Comparison of ENCODE assay signal across 16 cellular contexts in the genomic region with DNA sequence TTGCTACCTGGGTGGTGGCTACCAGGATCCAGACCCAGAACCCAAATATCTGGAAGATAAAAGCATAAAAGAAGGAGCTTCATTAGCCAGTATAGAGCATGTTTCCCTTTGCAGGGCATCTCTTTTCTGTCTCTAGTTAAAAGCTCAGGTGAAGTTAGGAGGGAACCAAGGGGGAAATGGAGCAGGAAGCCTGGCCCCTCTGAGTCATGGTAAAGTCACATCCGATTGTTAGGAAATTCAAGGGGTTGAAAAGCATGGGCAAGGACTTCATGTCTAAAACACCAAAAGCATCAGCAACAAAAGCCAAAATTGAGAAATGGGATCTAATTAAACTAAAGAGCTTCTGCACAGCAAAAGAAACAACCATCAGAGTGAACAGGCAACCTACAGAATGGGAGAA.
"Had no signal": no experiment of that assay in that cellular context is flagged by ENCODE, and none has a peak within 500 bp of the region (broad histone marks: within the 10 kb centered on the region; RNA-seq: fewer than 3 reads in every experiment).

No MANE protein-coding gene starts in this region.

- H3K4me1 ChIP-seq: ascending aorta, esophagus squamous epithelium, thyroid gland had no signal

- H3K27ac ChIP-seq: ascending aorta, cardiac muscle cell, thyroid gland had no signal

- H3K9me3 ChIP-seq: ascending aorta, thyroid gland had no signal

- H3K4me3 ChIP-seq: ascending aorta, cardiac muscle cell, esophagus squamous epithelium, thyroid gland had no signal

- H3K36me3 ChIP-seq: ascending aorta, cardiac muscle cell, esophagus squamous epithelium, thyroid gland had no signal

- DNase-seq: activated CD4-positive, alpha-beta T cell treated with anti-CD3 and anti-CD28 coated beads, Interleukin-2, amount 50 U/mL, for 48 hours; activated CD4-positive, CD25-positive, alpha-beta regulatory T cell treated with anti-CD3 and anti-CD28 coated beads, Interleukin-2, amount 50 U/mL, for 72 hours; activated naive CD4-positive, alpha-beta T cell treated with anti-CD3 and anti-CD28 coated beads, Interleukin-2, amount 10 ng/mL, durations not matched to agents 7 days and 5 days; activated T-cell treated with anti-CD3 and anti-CD28 coated beads, Interleukin-2, amount 50 U/mL, for 1 hour; esophagus squamous epithelium; foreskin fibroblast; left ventricle myocardium superior; mesendoderm; posterior cingulate gyrus; retina; stimulated activated CD4-positive, alpha-beta T cell treated with anti-CD3 and anti-CD28 coated beads, Interleukin-12 subunit alpha, Interleukin-12 subunit beta, amount 100 ng/mL, for 4 hours; stimulated activated CD4-positive, alpha-beta T cell treated with anti-CD3 and anti-CD28 coated beads, Interleukin-2, amount 100 ng/mL, for 24 hours; T-helper 9 cell; thyroid gland had no signal

- H3K27me3 ChIP-seq: ascending aorta, cardiac muscle cell, esophagus squamous epithelium, thyroid gland had no signal
